In genomic region chr6:109045423-109046012, GRCh38 we compare ENCODE assay signal across 1 cellular context.
TF ChIP-seq lines count a peak whose summit lies in the region.

No MANE protein-coding gene starts in this region.

TF ChIP-seq in K562, 482 proteins besides CTCF, POLR2A, EP300 and RAD21 (continued from another document and continues in another):
- TF ChIP-seq MNT (conservative IDR thresholded peaks at IDR 0.05) (no peak), CHD2 (IDR thresholded peaks at IDR 0.05; ENCODE audit: low read depth, low read length) (no peak), NCOR1 (IDR thresholded peaks at IDR 0.05) (peak; percentile 63; the same call in 1 of the 2 replicates), CAMTA2 (CRISPR knock-in tag; conservative IDR thresholded peaks at IDR 0.05) (no peak), KAT7 (CRISPR knock-in tag; IDR thresholded peaks at IDR 0.05; ENCODE audit: borderline replicate concordance) (no peak), PPARD (CRISPR knock-in tag; IDR thresholded peaks at IDR 0.05) (no peak), ZNF282 (CRISPR knock-in tag; IDR thresholded peaks at IDR 0.05) (no peak), SMARCB1 (IDR thresholded peaks at IDR 0.05; ENCODE audit: insufficient read length, low read depth) (no peak), BHLHE40 (IDR thresholded peaks at IDR 0.05; ENCODE audit: low read length) (peak; percentile 53; the same call in 1 of the 2 replicates), ILF3 (IDR thresholded peaks at IDR 0.05; ENCODE audit: borderline replicate concordance) (no peak), GATAD2B (IDR thresholded peaks at IDR 0.05; ENCODE audit: borderline replicate concordance) (no peak), SOX6 (IDR thresholded peaks at IDR 0.05) (peak; percentile 52; the same call in 1 of the 2 replicates), ZNF586 (CRISPR knock-in tag; conservative IDR thresholded peaks at IDR 0.05) (no peak), ZNF197 (CRISPR knock-in tag; IDR thresholded peaks at IDR 0.05; ENCODE audit: low read depth) (no peak), ZSCAN32 (CRISPR knock-in tag; IDR thresholded peaks at IDR 0.05) (no peak), ZNF699 (CRISPR knock-in tag; IDR thresholded peaks at IDR 0.05; ENCODE audit: insufficient replicate concordance) (no peak), KLF16 (IDR thresholded peaks at IDR 0.05) (peak; percentile 57; the same call in 1 of the 2 replicates), RBM25 (IDR thresholded peaks at IDR 0.05; ENCODE audit: low read depth, low read length, severe bottlenecking) (no peak), KLF1 (tag; IDR thresholded peaks at IDR 0.05) (no peak), ZFX (CRISPR knock-in tag; IDR thresholded peaks at IDR 0.05) (no peak), ZKSCAN3 (CRISPR knock-in tag; IDR thresholded peaks at IDR 0.05) (no peak), GATA2 (CRISPR knock-in tag; IDR thresholded peaks at IDR 0.05) (peak; percentile 59; the same call in 1 of the 2 replicates), TAL1 (IDR thresholded peaks at IDR 0.05) (peak; percentile 79), MTF1 (CRISPR knock-in tag; IDR thresholded peaks at IDR 0.05; ENCODE audit: borderline replicate concordance) (no peak), PHF8 (IDR thresholded peaks at IDR 0.05; ENCODE audit: borderline replicate concordance, low read length) (no peak), ZNF644 (tag; IDR thresholded peaks at IDR 0.05; ENCODE audit: low read depth) (peak; percentile 51; the same call in 1 of the 2 replicates), MLLT1 (IDR thresholded peaks at IDR 0.05) (no peak), ARID1B (IDR thresholded peaks at IDR 0.05) (peak; percentile 88), NR2C2 (CRISPR knock-in tag; IDR thresholded peaks at IDR 0.05) (no peak), NR2C2 (tag; IDR thresholded peaks at IDR 0.05) (no peak)
- TF ChIP-seq, protein P1, sequence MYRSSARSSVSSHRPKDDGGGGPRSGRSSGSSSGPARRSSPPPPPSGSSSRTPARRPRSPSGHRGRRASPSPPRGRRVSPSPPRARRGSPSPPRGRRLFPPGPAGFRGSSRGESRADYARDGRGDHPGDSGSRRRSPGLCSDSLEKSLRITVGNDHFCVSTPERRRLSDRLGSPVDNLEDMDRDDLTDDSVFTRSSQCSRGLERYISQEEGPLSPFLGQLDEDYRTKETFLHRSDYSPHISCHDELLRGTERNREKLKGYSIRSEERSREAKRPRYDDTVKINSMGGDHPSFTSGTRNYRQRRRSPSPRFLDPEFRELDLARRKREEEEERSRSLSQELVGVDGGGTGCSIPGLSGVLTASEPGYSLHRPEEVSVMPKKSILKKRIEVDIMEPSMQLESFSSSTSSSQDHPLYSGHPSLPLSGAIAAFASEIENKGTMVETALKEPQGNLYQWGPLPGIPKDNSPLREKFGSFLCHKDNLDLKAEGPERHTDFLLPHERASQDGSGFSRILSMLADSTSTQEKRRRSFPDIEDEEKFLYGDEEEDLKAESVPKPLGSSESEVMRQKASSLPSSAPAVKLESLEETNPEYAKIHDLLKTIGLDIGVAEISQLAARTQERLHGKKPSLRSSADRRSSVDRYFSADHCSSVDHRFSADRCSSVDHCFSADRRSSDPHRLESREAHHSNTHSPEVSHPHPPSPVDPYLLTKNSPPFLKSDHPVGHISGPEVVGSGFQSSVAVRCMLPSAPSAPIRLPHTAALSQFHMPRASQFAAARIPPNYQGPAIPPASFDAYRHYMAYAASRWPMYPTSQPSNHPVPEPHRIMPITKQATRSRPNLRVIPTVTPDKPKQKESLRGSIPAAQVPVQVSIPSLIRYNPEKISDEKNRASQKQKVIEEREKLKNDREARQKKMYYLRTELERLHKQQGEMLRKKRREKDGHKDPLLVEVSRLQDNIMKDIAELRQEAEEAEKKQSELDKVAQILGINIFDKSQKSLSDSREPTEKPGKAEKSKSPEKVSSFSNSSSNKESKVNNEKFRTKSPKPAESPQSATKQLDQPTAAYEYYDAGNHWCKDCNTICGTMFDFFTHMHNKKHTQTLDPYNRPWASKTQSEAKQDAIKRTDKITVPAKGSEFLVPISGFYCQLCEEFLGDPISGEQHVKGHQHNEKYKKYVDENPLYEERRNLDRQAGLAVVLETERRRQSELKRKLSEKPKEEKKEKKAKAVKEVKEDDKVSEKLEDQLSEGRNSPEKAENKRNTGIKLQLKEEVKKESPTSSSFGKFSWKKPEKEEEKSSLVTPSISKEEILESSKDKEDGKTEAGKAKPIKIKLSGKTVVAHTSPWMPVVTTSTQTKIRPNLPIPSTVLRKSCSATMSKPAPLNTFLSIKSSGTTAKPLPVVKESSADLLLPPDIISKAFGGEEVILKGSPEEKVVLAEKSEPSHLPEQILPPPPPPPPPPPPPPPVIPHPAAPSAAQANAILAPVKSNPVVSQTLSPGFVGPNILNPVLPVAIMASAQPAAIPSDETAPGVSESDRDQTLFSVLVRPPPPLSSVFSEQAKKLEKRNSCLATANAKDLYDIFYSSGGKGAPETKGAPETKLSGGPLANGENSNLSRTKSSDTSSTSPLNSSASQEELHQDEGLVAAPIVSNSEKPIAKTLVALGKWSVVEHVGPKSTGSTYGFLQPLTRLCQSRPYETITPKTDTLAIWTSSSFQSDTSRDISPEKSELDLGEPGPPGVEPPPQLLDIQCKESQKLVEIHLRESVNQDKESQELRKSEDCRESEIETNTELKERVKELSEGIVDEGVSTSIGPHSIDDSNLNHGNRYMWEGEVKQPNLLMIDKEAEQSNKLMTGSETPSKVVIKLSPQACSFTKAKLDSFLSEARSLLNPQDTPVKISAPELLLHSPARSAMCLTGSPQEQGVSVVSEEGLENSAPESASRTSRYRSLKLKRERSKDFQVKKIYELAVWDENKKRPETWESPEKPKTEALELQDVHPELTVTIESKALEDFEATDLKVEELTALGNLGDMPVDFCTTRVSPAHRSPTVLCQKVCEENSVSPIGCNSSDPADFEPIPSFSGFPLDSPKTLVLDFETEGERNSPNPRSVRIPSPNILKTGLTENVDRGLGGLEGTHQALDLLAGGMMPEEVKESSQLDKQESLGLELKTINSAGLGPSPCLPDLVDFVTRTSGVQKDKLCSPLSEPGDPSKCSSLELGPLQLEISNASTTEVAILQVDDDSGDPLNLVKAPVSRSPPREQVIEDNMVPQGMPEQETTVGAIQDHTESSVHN (IDR thresholded peaks at IDR 0.05; ENCODE audit: borderline replicate concordance in 1 of 2, low read depth in 1 of 2): no peak
- TF ChIP-seq, protein P2, sequence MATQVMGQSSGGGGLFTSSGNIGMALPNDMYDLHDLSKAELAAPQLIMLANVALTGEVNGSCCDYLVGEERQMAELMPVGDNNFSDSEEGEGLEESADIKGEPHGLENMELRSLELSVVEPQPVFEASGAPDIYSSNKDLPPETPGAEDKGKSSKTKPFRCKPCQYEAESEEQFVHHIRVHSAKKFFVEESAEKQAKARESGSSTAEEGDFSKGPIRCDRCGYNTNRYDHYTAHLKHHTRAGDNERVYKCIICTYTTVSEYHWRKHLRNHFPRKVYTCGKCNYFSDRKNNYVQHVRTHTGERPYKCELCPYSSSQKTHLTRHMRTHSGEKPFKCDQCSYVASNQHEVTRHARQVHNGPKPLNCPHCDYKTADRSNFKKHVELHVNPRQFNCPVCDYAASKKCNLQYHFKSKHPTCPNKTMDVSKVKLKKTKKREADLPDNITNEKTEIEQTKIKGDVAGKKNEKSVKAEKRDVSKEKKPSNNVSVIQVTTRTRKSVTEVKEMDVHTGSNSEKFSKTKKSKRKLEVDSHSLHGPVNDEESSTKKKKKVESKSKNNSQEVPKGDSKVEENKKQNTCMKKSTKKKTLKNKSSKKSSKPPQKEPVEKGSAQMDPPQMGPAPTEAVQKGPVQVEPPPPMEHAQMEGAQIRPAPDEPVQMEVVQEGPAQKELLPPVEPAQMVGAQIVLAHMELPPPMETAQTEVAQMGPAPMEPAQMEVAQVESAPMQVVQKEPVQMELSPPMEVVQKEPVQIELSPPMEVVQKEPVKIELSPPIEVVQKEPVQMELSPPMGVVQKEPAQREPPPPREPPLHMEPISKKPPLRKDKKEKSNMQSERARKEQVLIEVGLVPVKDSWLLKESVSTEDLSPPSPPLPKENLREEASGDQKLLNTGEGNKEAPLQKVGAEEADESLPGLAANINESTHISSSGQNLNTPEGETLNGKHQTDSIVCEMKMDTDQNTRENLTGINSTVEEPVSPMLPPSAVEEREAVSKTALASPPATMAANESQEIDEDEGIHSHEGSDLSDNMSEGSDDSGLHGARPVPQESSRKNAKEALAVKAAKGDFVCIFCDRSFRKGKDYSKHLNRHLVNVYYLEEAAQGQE (CRISPR knock-in tag; IDR thresholded peaks at IDR 0.05; ENCODE audit: low read depth): no peak
- TF ChIP-seq, protein P3, sequence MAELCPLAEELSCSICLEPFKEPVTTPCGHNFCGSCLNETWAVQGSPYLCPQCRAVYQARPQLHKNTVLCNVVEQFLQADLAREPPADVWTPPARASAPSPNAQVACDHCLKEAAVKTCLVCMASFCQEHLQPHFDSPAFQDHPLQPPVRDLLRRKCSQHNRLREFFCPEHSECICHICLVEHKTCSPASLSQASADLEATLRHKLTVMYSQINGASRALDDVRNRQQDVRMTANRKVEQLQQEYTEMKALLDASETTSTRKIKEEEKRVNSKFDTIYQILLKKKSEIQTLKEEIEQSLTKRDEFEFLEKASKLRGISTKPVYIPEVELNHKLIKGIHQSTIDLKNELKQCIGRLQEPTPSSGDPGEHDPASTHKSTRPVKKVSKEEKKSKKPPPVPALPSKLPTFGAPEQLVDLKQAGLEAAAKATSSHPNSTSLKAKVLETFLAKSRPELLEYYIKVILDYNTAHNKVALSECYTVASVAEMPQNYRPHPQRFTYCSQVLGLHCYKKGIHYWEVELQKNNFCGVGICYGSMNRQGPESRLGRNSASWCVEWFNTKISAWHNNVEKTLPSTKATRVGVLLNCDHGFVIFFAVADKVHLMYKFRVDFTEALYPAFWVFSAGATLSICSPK (IDR thresholded peaks at IDR 0.05; ENCODE audit: borderline replicate concordance): no peak
- TF ChIP-seq, protein P4, sequence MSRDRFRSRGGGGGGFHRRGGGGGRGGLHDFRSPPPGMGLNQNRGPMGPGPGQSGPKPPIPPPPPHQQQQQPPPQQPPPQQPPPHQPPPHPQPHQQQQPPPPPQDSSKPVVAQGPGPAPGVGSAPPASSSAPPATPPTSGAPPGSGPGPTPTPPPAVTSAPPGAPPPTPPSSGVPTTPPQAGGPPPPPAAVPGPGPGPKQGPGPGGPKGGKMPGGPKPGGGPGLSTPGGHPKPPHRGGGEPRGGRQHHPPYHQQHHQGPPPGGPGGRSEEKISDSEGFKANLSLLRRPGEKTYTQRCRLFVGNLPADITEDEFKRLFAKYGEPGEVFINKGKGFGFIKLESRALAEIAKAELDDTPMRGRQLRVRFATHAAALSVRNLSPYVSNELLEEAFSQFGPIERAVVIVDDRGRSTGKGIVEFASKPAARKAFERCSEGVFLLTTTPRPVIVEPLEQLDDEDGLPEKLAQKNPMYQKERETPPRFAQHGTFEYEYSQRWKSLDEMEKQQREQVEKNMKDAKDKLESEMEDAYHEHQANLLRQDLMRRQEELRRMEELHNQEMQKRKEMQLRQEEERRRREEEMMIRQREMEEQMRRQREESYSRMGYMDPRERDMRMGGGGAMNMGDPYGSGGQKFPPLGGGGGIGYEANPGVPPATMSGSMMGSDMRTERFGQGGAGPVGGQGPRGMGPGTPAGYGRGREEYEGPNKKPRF (IDR thresholded peaks at IDR 0.05; ENCODE audit: low read depth, low read length): no peak
